Comparison of ENCODE assay signal across 18 cellular contexts in genomic region chr5:38105231-38105570, GRCh38.
DNase-seq lines count a peak whose midpoint lies in the region; ATAC-seq, FAIRE-seq and TF ChIP-seq lines count a peak whose summit lies in the region.
"Had no signal": no experiment of that assay in that cellular context is flagged by ENCODE, and none has a peak within 500 bp of the region (broad histone marks: within the 10 kb centered on the region; RNA-seq: fewer than 3 reads in every experiment).

No MANE protein-coding gene starts in this region.

- DNase-seq in endodermal cell (no peak), pancreas (no peak), esophagus squamous epithelium (lab: John Stamatoyannopoulos, UW) (no peak), NCI-H526 (lab: John Stamatoyannopoulos, UW) (no peak), dedifferentiated amniotic fluid mesenchymal stem cell (ENCODE audit: extremely low spot score) (no peak), vagina (ENCODE audit: extremely low spot score in 2 of 2) (no peak)
- DNase-seq: 8988T; CD4-positive, CD25-positive, alpha-beta regulatory T cell; COR-L47; HCEC 1CT; NCI-H1417 treated with DMSO at 0.1 percent for 48 hours; NCI-H187 treated with DMSO at 0.1 percent for 48 hours; NCI-H226; NCI-H524; SHP77 treated with DMSO at 0.1 percent for 48 hours had no signal

- TF ChIP-seq CTCF in endodermal cell (conservative IDR thresholded peaks at IDR 0.05) (no peak), pancreas (IDR thresholded peaks at IDR 0.05) (no peak), esophagus squamous epithelium (IDR thresholded peaks at IDR 0.05) (no peak), vagina (IDR thresholded peaks at IDR 0.05) (no peak)

- 0 out of 2 replicates have a peak overlapping the region, but pooled peaks have one; percentile 8 for H3K4me2 ChIP-seq in BLaER1

- H3K9ac ChIP-seq in BLaER1: no peak overlapping the region
- H3K9ac ChIP-seq in HUES64 (ENCODE audit: low read depth, low read length): no peak overlapping the region; the same call in 1 of the 2 replicates
- no peak overlapping the region for H3K9ac ChIP-seq in endodermal cell (ENCODE audit: extremely low read depth, low read length, poor library complexity, severe bottlenecking)

- peak overlapping the region; percentile 1 for H3K27ac Mint-ChIP-seq in endodermal cell
- H3K27ac Mint-ChIP-seq: B cell; CD4-positive, CD25-positive, alpha-beta regulatory T cell had no signal

- H3K27ac ChIP-seq in BLaER1 (no peak overlapping the region), HUES64 (ENCODE audit: low read depth, low read length) (peak overlapping the region; percentile 66), endodermal cell (ENCODE audit: low read depth, low read length) (no peak overlapping the region), pancreas (peak overlapping the region; percentile 19 to 63 (median 43)), esophagus squamous epithelium (no peak overlapping the region), vagina (no peak overlapping the region)

- H4K20me1 ChIP-seq in BLaER1: no peaks in the 10 kb centered on the region

- H3K27me3 ChIP-seq in BLaER1 (no peaks in the 10 kb centered on the region), HUES64 (ENCODE audit: insufficient read depth, low read length) (peaks cover 7% of the 10 kb centered on the region; the same call in 1 of the 2 replicates), endodermal cell (ENCODE audit: control insufficient read depth, insufficient read depth, low read length, poor library complexity, severe bottlenecking) (no peaks in the 10 kb centered on the region), pancreas (no peaks in the 10 kb centered on the region), esophagus squamous epithelium (no peaks in the 10 kb centered on the region), vagina (no peaks in the 10 kb centered on the region)

- H3K27me3 Mint-ChIP-seq in endodermal cell (ENCODE audit: insufficient read depth): peaks cover 18% of the 10 kb centered on the region
- H3K27me3 Mint-ChIP-seq: B cell had no signal

- no peaks in the 10 kb centered on the region; the same call in 1 of the 2 replicates for H3K4me1 ChIP-seq in BLaER1
- peaks cover 20% of the 10 kb centered on the region for H3K4me1 ChIP-seq in HUES64 (ENCODE audit: insufficient read depth, low read length)
- peaks cover 3% of the 10 kb centered on the region for H3K4me1 ChIP-seq in endodermal cell (ENCODE audit: control insufficient read depth, insufficient read depth, low read length)
- H3K4me1 ChIP-seq in pancreas: no peaks in the 10 kb centered on the region
- H3K4me1 ChIP-seq in esophagus squamous epithelium: no peaks in the 10 kb centered on the region
- no peaks in the 10 kb centered on the region for H3K4me1 ChIP-seq in vagina

- H3K9me3 ChIP-seq in BLaER1 (no peaks in the 10 kb centered on the region), HUES64 (ENCODE audit: insufficient read depth, low read depth, low read length) (no peaks in the 10 kb centered on the region), endodermal cell (ENCODE audit: control insufficient read depth, low read length) (no peaks in the 10 kb centered on the region), pancreas (no peaks in the 10 kb centered on the region), esophagus squamous epithelium (no peaks in the 10 kb centered on the region), vagina (no peaks in the 10 kb centered on the region)

- ATAC-seq in pancreas: peak in 1 of 4 donors; percentile 25

- H3K36me3 ChIP-seq in BLaER1 (no peaks in the 10 kb centered on the region), HUES64 (ENCODE audit: insufficient read depth, low read length) (no peaks in the 10 kb centered on the region), endodermal cell (ENCODE audit: control insufficient read depth, insufficient read depth, low read length) (no peaks in the 10 kb centered on the region), pancreas (no peaks in the 10 kb centered on the region), esophagus squamous epithelium (no peaks in the 10 kb centered on the region), vagina (no peaks in the 10 kb centered on the region)

- FAIRE-seq in pancreas (lab: Jason Lieb, UNC): no peak

- no peaks in the 10 kb centered on the region for H3K36me3 Mint-ChIP-seq in endodermal cell (ENCODE audit: low read depth)
- H3K36me3 Mint-ChIP-seq: CD4-positive, CD25-positive, alpha-beta regulatory T cell had no signal

- no peak for TF ChIP-seq POLR2A in esophagus squamous epithelium (IDR thresholded peaks at IDR 0.05)
- TF ChIP-seq POLR2A in vagina (IDR thresholded peaks at IDR 0.05): no peak

- peaks cover 17% of the 10 kb centered on the region for H3K4me1 Mint-ChIP-seq in endodermal cell
- H3K4me1 Mint-ChIP-seq: B cell; CD4-positive, CD25-positive, alpha-beta regulatory T cell had no signal

- no peak overlapping the region for H3K4me3 ChIP-seq in BLaER1
- H3K4me3 ChIP-seq in HUES64 (ENCODE audit: low read length): no peak overlapping the region
- no peak overlapping the region for H3K4me3 ChIP-seq in endodermal cell (ENCODE audit: low read length)
- H3K4me3 ChIP-seq in pancreas: no peak overlapping the region
- H3K4me3 ChIP-seq in esophagus squamous epithelium: no peak overlapping the region
- no peak overlapping the region for H3K4me3 ChIP-seq in vagina

- 81% methylated on average over 2 of the region's 3 CpGs for WGBS in HUES64
- 92 to 100% methylated on average over 1 to 3 of the region's 3 CpGs for WGBS in endodermal cell (ENCODE audit: insufficient coverage in 1 of 2, insufficient read length in 1 of 2), 2 experiments
- 45 to 48% methylated on average over 3 of the region's 3 CpGs for WGBS in pancreas, 2 donors
- 68 to 79% methylated on average over 3 of the region's 3 CpGs for WGBS in esophagus squamous epithelium, 2 donors

- no peaks in the 10 kb centered on the region for H3K9me3 Mint-ChIP-seq in endodermal cell

- intact Hi-C loops in pancreas (cut with DNase I) (no loop called here), esophagus squamous epithelium (cut with DNase I) (no loop called here), vagina (cut with DNase I) (no loop called here)

- H3K4me3 Mint-ChIP-seq in endodermal cell: no peak overlapping the region
- H3K4me3 Mint-ChIP-seq: B cell; CD4-positive, CD25-positive, alpha-beta regulatory T cell had no signal

Comparison
In these comparisons a context has a peak if more than half of its experiments do, and no peak if none do; other contexts are left out.
1. H3K27ac ChIP-seq: peak in HUES64 (single experiment) and pancreas (4 of 4); none in BLaER1 (single experiment), endodermal cell (single experiment), esophagus squamous epithelium (0 of 4) and vagina (single experiment).